35 cellular contexts compared by ENCODE assay signal in the genomic region with DNA sequence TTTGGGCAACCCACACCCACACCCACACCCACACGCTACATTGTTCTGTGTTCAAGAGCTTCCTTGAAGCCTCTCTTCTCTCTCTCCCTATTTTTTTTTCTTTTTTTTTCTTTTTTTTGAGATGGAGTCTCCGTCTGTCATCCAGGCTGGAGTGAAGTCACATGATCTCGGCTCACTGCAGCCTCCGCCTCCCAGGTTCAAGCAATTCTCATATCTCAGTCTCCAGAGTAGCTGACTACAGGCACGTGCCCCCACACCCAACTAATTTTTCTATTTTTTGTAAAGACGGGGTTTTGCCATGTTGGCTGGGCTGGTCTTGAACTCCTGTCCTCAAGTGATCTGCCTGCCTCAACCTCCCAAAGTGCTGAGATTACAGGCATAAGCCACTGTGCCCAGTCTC.
"Had no signal": no experiment of that assay in that cellular context is flagged by ENCODE, and none has a peak within 500 bp of the region (broad histone marks: within the 10 kb centered on the region; RNA-seq: fewer than 3 reads in every experiment).

No MANE protein-coding gene starts in this region.

- H3K9me3 ChIP-seq: MG63 had no signal

- H3K36me3 ChIP-seq: MG63 had no signal

- H3K4me3 ChIP-seq: MG63 had no signal

- H3K27me3 ChIP-seq: MG63 had no signal

- DNase-seq: Karpas-422, Kasumi-1, MG63, MM.1S, MV-4-11, NCI-H1048, NCI-H1092, NCI-H1092 treated with DMSO at 0.1 percent for 48 hours, NCI-H1105, NCI-H1105 treated with DMSO at 0.1 percent for 48 hours, NCI-H1417, NCI-H1417 treated with DMSO at 0.1 percent for 48 hours, NCI-H1436, NCI-H1436 treated with DMSO at 0.1 percent for 48 hours, NCI-H146, NCI-H1694, NCI-H1694 treated with DMSO at 0.1 percent for 48 hours, NCI-H187, NCI-H187 treated with DMSO at 0.1 percent for 48 hours, NCI-H1930, NCI-H2029, NCI-H2029 treated with DMSO at 0.1 percent for 48 hours, NCI-H2081, NCI-H2081 treated with DMSO at 0.1 percent for 48 hours, NCI-H2107, NCI-H2171, NCI-H2171 treated with DMSO at 0.1 percent for 48 hours, NCI-H2227 treated with DMSO at 0.1 percent for 48 hours, NCI-H226, NCI-H345, NCI-H446, NCI-H446 treated with DMSO at 0.1 percent for 48 hours, NCI-H510A, NCI-H510A treated with DMSO at 0.1 percent for 48 hours, NCI-H524 had no signal
